Comparison of ENCODE assay signal across 20 cellular contexts in genomic region chr11:105132716-105133511, GRCh38. TPM values are rescaled to one million over a fixed set of nuclear protein-coding genes. Genes with fewer than 3 reads are reported as not detected.
DNase-seq lines count a peak whose midpoint lies in the region; ATAC-seq, FAIRE-seq and TF ChIP-seq lines count a peak whose summit lies in the region.
"Had no signal": no experiment of that assay in that cellular context is flagged by ENCODE, and none has a peak within 500 bp of the region (broad histone marks: within the 10 kb centered on the region; RNA-seq: fewer than 3 reads in every experiment).

No MANE protein-coding gene starts in this region.

- no peaks in the 10 kb centered on the region for H3K27me3 ChIP-seq in endothelial cell of umbilical vein (ENCODE audit: control insufficient read depth in 2 of 2, insufficient read depth in 2 of 2, low read length in 2 of 2)
- H3K27me3 ChIP-seq: BLaER1 had no signal

- TF ChIP-seq CTCF in endothelial cell of umbilical vein (IDR thresholded peaks at IDR 0.05; ENCODE audit: extremely low read depth in 1 of 2, insufficient read depth in 1 of 2, low read depth in 1 of 2, low read length in 2 of 2) = no peak

- H3K27ac ChIP-seq in endothelial cell of umbilical vein (ENCODE audit: insufficient read depth, low read depth, low read length) (peak overlapping the region; percentile 20), caudate nucleus (ENCODE audit: low read depth, low read length) (no peak overlapping the region)
- H3K27ac ChIP-seq: BLaER1, prostate gland had no signal

- POLR2A ChIA-PET in endothelial cell of umbilical vein (lab: Charles Lee) = no interaction called here

- DNase-seq in EL (peak; percentile 70), RPMI7951 (ENCODE audit: low read depth) (peak; percentile 23), endothelial cell of umbilical vein (ENCODE audit: low read depth, low spot score) (peak; percentile 78), non-pigmented ciliary epithelial cell (ENCODE audit: low read depth) (peak; percentile 53), caudate nucleus (lab: John Stamatoyannopoulos, UW) (no peak), NCI-H128 (lab: John Stamatoyannopoulos, UW; ENCODE audit: unreplicated experiment) (no peak)
- DNase-seq: activated CD4-positive, alpha-beta T cell treated with anti-CD3 and anti-CD28 coated beads, Interleukin-2, amount 50 U/mL, for 4 hours; activated naive CD8-positive, alpha-beta T cell treated with anti-CD3 and anti-CD28 coated beads, Interleukin-2, amount 10 ng/mL, durations not matched to agents 7 days and 5 days; activated T-cell treated with anti-CD3 and anti-CD28 coated beads, Interleukin-2, amount 50 U/mL, for 72 hours; DMS53; NCI-H187; NCI-H510A treated with DMSO at 0.1 percent for 48 hours; SK-N-SH had no signal

- dilution Hi-C loops in endothelial cell of umbilical vein (cut with MboI; ENCODE audit: extremely low pct_ligation_motif_present, low sequenced_read_pairs) = no loop called here

- intact Hi-C loops in endothelial cell of umbilical vein (cut with micrococcal nuclease) = loop anchor here (1.0 kb wide), 2 partner anchors 9 to 86 kb away; no protein-coding TSS in a partner anchor

- no peaks in the 10 kb centered on the region for H3K9me1 ChIP-seq in endothelial cell of umbilical vein (replicated peaks; ENCODE audit: control insufficient read depth, extremely low read depth, insufficient read depth, low read length)

- no peaks in the 10 kb centered on the region for H3K36me3 ChIP-seq in endothelial cell of umbilical vein (ENCODE audit: control insufficient read depth in 2 of 2, extremely low read depth in 1 of 2, insufficient read depth in 2 of 2, low read length in 2 of 2)
- H3K36me3 ChIP-seq: BLaER1, prostate gland had no signal

- H3K4me2 ChIP-seq in endothelial cell of umbilical vein (ENCODE audit: insufficient read depth, low read length) = no peak overlapping the region
- H3K4me2 ChIP-seq: BLaER1, SK-N-SH had no signal

- no peak overlapping the region for H3K4me3 ChIP-seq in endothelial cell of umbilical vein (replicated peaks in 1 of 3; ENCODE audit: insufficient read depth in 1 of 3, low read depth in 1 of 3, low read length in 3 of 3)
- H3K4me3 ChIP-seq: BLaER1, prostate gland had no signal

- no peaks in the 10 kb centered on the region for H4K20me1 ChIP-seq in endothelial cell of umbilical vein (replicated peaks; ENCODE audit: control insufficient read depth, extremely low read depth, insufficient read depth, low read length)
- H4K20me1 ChIP-seq: BLaER1 had no signal

- no TSS peak for BruUV-seq in endothelial cell of umbilical vein (replicated peaks; lab: Mats Ljungman, UMichigan)

- CTCF ChIA-PET in endothelial cell of umbilical vein (lab: Charles Lee) = interaction anchor here (1.2 to 1.4 kb wide), 2 partner anchors 9 to 112 kb away, joined by 3 read pairs; no protein-coding TSS in a partner anchor

- no peak overlapping the region for H2AFZ ChIP-seq in endothelial cell of umbilical vein (ENCODE audit: low read depth, low read length)

- H3K79me2 ChIP-seq in endothelial cell of umbilical vein (ENCODE audit: control insufficient read depth, insufficient read depth, low read length) = no peaks in the 10 kb centered on the region

- H3K4me1 ChIP-seq in endothelial cell of umbilical vein (ENCODE audit: control insufficient read depth, extremely low read depth, insufficient read depth, low read length) = peaks cover 2% of the 10 kb centered on the region
- H3K4me1 ChIP-seq: BLaER1, prostate gland had no signal

- H3K9ac ChIP-seq in endothelial cell of umbilical vein (replicated peaks; ENCODE audit: extremely low read depth, insufficient read depth, low read length) = no peak overlapping the region
- H3K9ac ChIP-seq: BLaER1, SK-N-SH had no signal

- peak; percentile 26 for FAIRE-seq in endothelial cell of umbilical vein (lab: Jason Lieb, UNC)
- FAIRE-seq: colon had no signal

- no peak for TF ChIP-seq POLR2A in endothelial cell of umbilical vein (IDR thresholded peaks at IDR 0.05; ENCODE audit: low read depth, low read length)

- no peaks in the 10 kb centered on the region for H3K9me3 ChIP-seq in endothelial cell of umbilical vein (replicated peaks; ENCODE audit: control insufficient read depth, insufficient read depth, low read length)
- H3K9me3 ChIP-seq: BLaER1, prostate gland, SK-N-SH had no signal

- no peak for ATAC-seq in GM18498 (IDR thresholded peaks at IDR 0.05; ENCODE audit: unreplicated experiment)
- ATAC-seq in HG03520 (IDR thresholded peaks at IDR 0.05; ENCODE audit: unreplicated experiment) = no peak
- ATAC-seq: activated T-cell treated with anti-CD3 and anti-CD28 coated beads, Interleukin-2, amount 50 U/mL, for 72 hours; natural killer cell treated with Interleukin-12 subunit alpha and Interleukin-12 subunit beta and Interleukin-15 and Interleukin-18, amount 100 ng/mL, for 72 hours had no signal

TF ChIP-seq in endothelial cell of umbilical vein, 7 proteins besides CTCF, POLR2A, EP300 and RAD21:
- TF ChIP-seq FOS (IDR thresholded peaks at IDR 0.05; ENCODE audit: borderline replicate concordance, insufficient read depth, low read length) (peak; percentile 22), EZH2 (IDR thresholded peaks at IDR 0.05; ENCODE audit: borderline replicate concordance, low read depth, low read length, severe bottlenecking) (no peak), GATA2 (IDR thresholded peaks at IDR 0.05; ENCODE audit: insufficient read depth, insufficient read length, low read depth, low read length) (peak; percentile 11), MAX (IDR thresholded peaks at IDR 0.05; ENCODE audit: insufficient read depth, insufficient read length) (no peak)

RNA-seq across cellular contexts. Expression of gene CARD18, which starts 6.7 kb away (rescaled TPM):
- total RNA-seq in RPMI7951 (2014; rRNA removed; shearing (Covaris generic)) = not detected in 2 replicates
- not detected in 2 replicates for total RNA-seq in endothelial cell of umbilical vein
- not detected in 2 replicates for polyA plus RNA-seq in endothelial cell of umbilical vein
- not detected in 2 replicates for polyA plus RNA-seq in endothelial cell of umbilical vein (2011; cell fraction: cytosol; rRNA removed)
- not detected in 2 replicates for polyA plus RNA-seq in endothelial cell of umbilical vein (2011; cell fraction: nucleus; rRNA removed)
- not detected in 2 replicates for polyA plus RNA-seq in endothelial cell of umbilical vein (2012)
- polyA minus RNA-seq in endothelial cell of umbilical vein = not detected in 2 replicates
- polyA minus RNA-seq in endothelial cell of umbilical vein (2011; cell fraction: cytosol; rRNA and poly(A)+ RNA removed) = not detected
- not detected in 2 replicates for polyA minus RNA-seq in endothelial cell of umbilical vein (2011; cell fraction: nucleus; rRNA and poly(A)+ RNA removed)
- total RNA-seq: activated naive CD8-positive, alpha-beta T cell treated with anti-CD3 and anti-CD28 coated beads, Interleukin-2, amount 10 ng/mL, durations not matched to agents 7 days and 5 days; activated T-cell treated with anti-CD3 and anti-CD28 coated beads, Interleukin-2, amount 50 U/mL, for 72 hours; natural killer cell treated with Interleukin-12 subunit alpha and Interleukin-12 subunit beta and Interleukin-15 and Interleukin-18, amount 100 ng/mL, for 72 hours; OCI-LY7; prostate gland had no signal
- polyA plus RNA-seq: SK-N-SH had no signal

Comparison
In these comparisons a context has a peak if more than half of its experiments do, and no peak if none do; other contexts are left out.
1. DNase-seq: peak in EL (single experiment), RPMI7951 (single experiment), endothelial cell of umbilical vein (single experiment) and non-pigmented ciliary epithelial cell (single experiment); none in caudate nucleus (0 of 61) and NCI-H128 (single experiment).